In the genomic region with DNA sequence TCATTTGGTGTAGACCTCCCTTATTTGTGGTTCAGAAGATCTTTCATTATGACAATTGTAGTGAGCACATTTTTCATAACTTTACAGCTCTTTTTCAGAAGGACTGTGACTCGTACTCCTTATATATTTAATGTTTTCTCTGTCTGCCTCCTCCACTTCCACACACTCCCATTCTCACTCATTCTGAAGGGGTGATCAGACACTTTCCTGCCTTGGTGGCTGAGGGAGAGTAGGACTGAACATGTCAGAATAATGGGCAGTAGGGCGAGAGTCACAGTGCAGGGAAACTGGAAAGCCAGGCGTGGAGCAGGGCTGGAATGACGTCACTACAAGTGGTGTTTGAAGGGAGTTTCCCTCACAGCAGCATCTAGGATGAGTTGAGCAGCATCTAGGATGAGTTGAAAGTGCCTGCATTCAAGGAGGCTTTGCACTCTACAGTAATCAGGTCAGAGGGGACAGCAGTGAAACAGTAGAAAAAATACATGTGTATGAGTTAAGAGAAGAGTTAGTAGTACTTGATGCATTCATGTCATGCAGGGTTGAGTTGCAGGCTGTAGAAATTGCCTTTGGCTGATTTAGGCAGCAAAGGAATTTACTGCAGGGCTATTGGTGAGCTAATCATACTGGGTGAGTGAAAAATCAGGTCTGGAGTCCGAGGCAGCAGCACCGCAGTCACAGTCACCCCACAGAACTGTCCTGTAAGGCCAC, we compare ENCODE assay signal across 10 cellular contexts. TPM values are rescaled to one million over a fixed set of nuclear protein-coding genes. Genes with fewer than 3 reads are reported as not detected.
DNase-seq lines count a peak whose midpoint lies in the region; ATAC-seq and TF ChIP-seq lines count a peak whose summit lies in the region.
"Had no signal": no experiment of that assay in that cellular context is flagged by ENCODE, and none has a peak within 500 bp of the region (broad histone marks: within the 10 kb centered on the region; RNA-seq: fewer than 3 reads in every experiment).

No MANE protein-coding gene starts in this region.

- no peaks in the 10 kb centered on the region for H3K27me3 Mint-ChIP-seq in activated CD4-positive, alpha-beta T cell treated with anti-CD3 and anti-CD28 coated beads, Interleukin-2, amount 10 ng/mL, durations not matched to agents 24 days and 14 days
- no peaks in the 10 kb centered on the region for H3K27me3 Mint-ChIP-seq in CD14-positive monocyte (ENCODE audit: low read depth in 3 of 3)

- peak overlapping the region; percentile 46 for H3K27ac Mint-ChIP-seq in activated CD4-positive, alpha-beta T cell treated with anti-CD3 and anti-CD28 coated beads, Interleukin-2, amount 10 ng/mL, durations not matched to agents 24 days and 14 days
- peak overlapping the region in 3 of 7 donors; percentile 15 to 37 (median 30) for H3K27ac Mint-ChIP-seq in CD14-positive monocyte

- peaks cover 18% of the 10 kb centered on the region for H3K4me1 Mint-ChIP-seq in activated CD4-positive, alpha-beta T cell treated with anti-CD3 and anti-CD28 coated beads, Interleukin-2, amount 10 ng/mL, durations not matched to agents 24 days and 14 days
- H3K4me1 Mint-ChIP-seq in CD14-positive monocyte, result no peaks in the 10 kb centered on the region

- H3K36me3 Mint-ChIP-seq in activated CD4-positive, alpha-beta T cell treated with anti-CD3 and anti-CD28 coated beads, Interleukin-2, amount 10 ng/mL, durations not matched to agents 24 days and 14 days (ENCODE audit: low read depth), result peaks cover 64% of the 10 kb centered on the region
- H3K36me3 Mint-ChIP-seq in CD14-positive monocyte, result peaks cover 89 to 97% of the 10 kb centered on the region in 2 donors

- DNase-seq in activated CD4-positive, alpha-beta T cell treated with anti-CD3 and anti-CD28 coated beads, Interleukin-2, amount 10 ng/mL, durations not matched to agents 24 days and 14 days, result no peak
- DNase-seq in activated CD4-positive, alpha-beta T cell treated with anti-CD3 and anti-CD28 coated beads for 1 hour, result no peak
- peak; percentile 71 for DNase-seq in activated CD8-positive, alpha-beta memory T cell treated with anti-CD3 and anti-CD28 coated beads, Interleukin-2, amount 50 U/mL, for 48 hours
- DNase-seq in islet precursor cell, result peak; percentile 73
- DNase-seq in stimulated activated CD8-positive, alpha-beta memory T cell treated with anti-CD3 and anti-CD28 coated beads, Interleukin-7, amount 100 ng/mL, for 24 hours (ENCODE audit: low read depth), result peak; percentile 4
- DNase-seq in CD14-positive monocyte (ENCODE audit: low spot score), result no peak
- DNase-seq: GOT3 had no signal

- no peak overlapping the region for H3K4me3 Mint-ChIP-seq in activated CD4-positive, alpha-beta T cell treated with anti-CD3 and anti-CD28 coated beads, Interleukin-2, amount 10 ng/mL, durations not matched to agents 24 days and 14 days
- H3K4me3 Mint-ChIP-seq in CD14-positive monocyte, result no peak overlapping the region

- ATAC-seq in HG03354 (IDR thresholded peaks at IDR 0.05; ENCODE audit: poor library complexity, severe bottlenecking, unreplicated experiment) (no peak), GM21528 (IDR thresholded peaks at IDR 0.05; ENCODE audit: low FRiP score, unreplicated experiment) (no peak)

- intact Hi-C loops in activated CD4-positive, alpha-beta T cell treated with anti-CD3 and anti-CD28 coated beads, Interleukin-2, amount 10 ng/mL, durations not matched to agents 24 days and 14 days (cut with micrococcal nuclease), result no loop called here
- intact Hi-C loops in CD14-positive monocyte (cut with micrococcal nuclease), result no loop called here

- no peaks in the 10 kb centered on the region for H3K9me3 Mint-ChIP-seq in activated CD4-positive, alpha-beta T cell treated with anti-CD3 and anti-CD28 coated beads, Interleukin-2, amount 10 ng/mL, durations not matched to agents 24 days and 14 days
- peaks cover 0 to 3% (median 0%) of the 10 kb centered on the region in 7 donors for H3K9me3 Mint-ChIP-seq in CD14-positive monocyte

- no peak for TF ChIP-seq CTCF in CD14-positive monocyte (IDR thresholded peaks at IDR 0.05)

RNA-seq across cellular contexts. Expression of a gene that starts 36.3 kb away (rescaled TPM):
- 0.80 and 1.3 TPM in 2 replicates for total RNA-seq in activated CD4-positive, alpha-beta T cell treated with anti-CD3 and anti-CD28 coated beads, Interleukin-2, amount 10 ng/mL, durations not matched to agents 24 days and 14 days
- not detected for polyA plus RNA-seq in CD14-positive monocyte
- total RNA-seq: Daoy had no signal

RNA-seq across cellular contexts. Expression of a gene that starts 56.5 kb away (rescaled TPM):
- 46.7 and 49.2 TPM in 2 replicates for total RNA-seq in activated CD4-positive, alpha-beta T cell treated with anti-CD3 and anti-CD28 coated beads, Interleukin-2, amount 10 ng/mL, durations not matched to agents 24 days and 14 days
- polyA plus RNA-seq in CD14-positive monocyte, result 100 to 1,000 TPM in 1 of 2 donors, 10 to 100 TPM in 1; 91.4 to 122 TPM

Comparison
In these comparisons a context has a peak if more than half of its experiments do, and no peak if none do; other contexts are left out.
1. DNase-seq: peak in activated CD8-positive, alpha-beta memory T cell treated with anti-CD3 and anti-CD28 coated beads, Interleukin-2, amount 50 U/mL, for 48 hours (single experiment), islet precursor cell (single experiment) and stimulated activated CD8-positive, alpha-beta memory T cell treated with anti-CD3 and anti-CD28 coated beads, Interleukin-7, amount 100 ng/mL, for 24 hours (single experiment); none in activated CD4-positive, alpha-beta T cell treated with anti-CD3 and anti-CD28 coated beads, Interleukin-2, amount 10 ng/mL, durations not matched to agents 24 days and 14 days (single experiment), activated CD4-positive, alpha-beta T cell treated with anti-CD3 and anti-CD28 coated beads for 1 hour (single experiment) and CD14-positive monocyte (single experiment).